Comparison of ENCODE assay signal across 22 cellular contexts in the genomic region with DNA sequence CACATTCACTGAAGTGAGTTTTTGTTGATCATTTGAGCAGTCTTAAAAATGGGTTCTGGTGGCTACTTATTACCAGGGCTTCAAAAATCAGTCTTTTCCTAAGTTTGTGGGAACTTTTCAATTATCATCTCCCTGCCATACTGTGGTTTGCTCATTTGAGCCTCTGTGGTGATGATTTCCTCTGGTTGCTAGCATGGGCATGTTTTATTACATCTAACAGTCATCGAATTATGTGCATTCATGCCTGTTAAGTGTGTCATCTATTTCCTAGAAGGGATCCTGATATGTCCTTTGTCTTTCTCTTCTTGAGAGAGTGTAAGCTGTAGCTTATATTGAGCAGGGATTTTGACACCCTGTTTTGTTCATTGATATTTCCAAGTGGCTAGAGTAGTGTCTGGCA.
A peak's percentile ranks its signal among the peaks of the same experiment; 100 is the strongest.
DNase-seq lines count a peak whose midpoint lies in the region; ATAC-seq and TF ChIP-seq lines count a peak whose summit lies in the region.
"Had no signal": no experiment of that assay in that cellular context is flagged by ENCODE, and none has a peak within 500 bp of the region (broad histone marks: within the 10 kb centered on the region; RNA-seq: fewer than 3 reads in every experiment).

No MANE protein-coding gene starts in this region.

- DNase-seq in DMS153 treated with DMSO at 0.1 percent for 48 hours (lab: John Stamatoyannopoulos, UW; ENCODE audit: unreplicated experiment) (peak; percentile 13), HT1080 (ENCODE audit: low read depth) (peak; percentile 53), epithelial cell of esophagus (ENCODE audit: low read depth) (peak; percentile 92), myocyte (ENCODE audit: low read depth) (peak; percentile 3), vagina (ENCODE audit: extremely low spot score in 2 of 2) (no peak), iPS-NIHi11 (ENCODE audit: low spot score) (no peak)
- no peak for DNase-seq in stimulated activated CD4-positive, alpha-beta T cell treated with anti-CD3 and anti-CD28 coated beads, Interleukin-15, amount 100 ng/mL, for 24 hours
- DNase-seq: activated CD4-positive, alpha-beta memory T cell treated with anti-CD3 and anti-CD28 coated beads for 36 hours; activated CD8-positive, alpha-beta memory T cell treated with anti-CD3 and anti-CD28 coated beads, Interleukin-2, amount 50 U/mL, for 4 hours; BE2C; effector memory CD8-positive, alpha-beta T cell; esophagus squamous epithelium; islet precursor cell; lower lobe of right lung; NCI-H1105; NCI-H1930; NCI-H526 treated with DMSO at 0.1 percent for 48 hours; Peyer's patch; retina had no signal

- ATAC-seq in GM21619 (IDR thresholded peaks at IDR 0.05; ENCODE audit: unreplicated experiment), result no peak
- ATAC-seq: effector memory CD8-positive, alpha-beta T cell; lower lobe of right lung had no signal

- H3K4me1 ChIP-seq in vagina, result no peaks in the 10 kb centered on the region
- H3K4me1 ChIP-seq: BE2C, esophagus squamous epithelium, Peyer's patch, tibial nerve had no signal

- TF ChIP-seq POLR2A in vagina (IDR thresholded peaks at IDR 0.05), result no peak

- H3K9me3 ChIP-seq in vagina, result no peaks in the 10 kb centered on the region
- H3K9me3 ChIP-seq: BE2C, esophagus squamous epithelium, lower lobe of right lung, Peyer's patch, tibial nerve had no signal

- H3K27ac ChIP-seq in vagina, result no peak overlapping the region
- H3K27ac ChIP-seq: coronary artery, esophagus squamous epithelium, lower lobe of right lung, Peyer's patch, tibial nerve had no signal

- no peak overlapping the region for H3K4me3 ChIP-seq in epithelial cell of esophagus (ENCODE audit: low read length)
- H3K4me3 ChIP-seq in vagina, result no peak overlapping the region
- H3K4me3 ChIP-seq: coronary artery, esophagus squamous epithelium, lower lobe of right lung, Peyer's patch, tibial nerve had no signal

- no peak for TF ChIP-seq CTCF in epithelial cell of esophagus (IDR thresholded peaks at IDR 0.05; ENCODE audit: insufficient read depth, low read depth, low read length, missing control alignments)
- TF ChIP-seq CTCF in vagina (IDR thresholded peaks at IDR 0.05), result no peak

- H3K36me3 ChIP-seq in vagina, result no peaks in the 10 kb centered on the region
- H3K36me3 ChIP-seq: BE2C, esophagus squamous epithelium, lower lobe of right lung, Peyer's patch, tibial nerve had no signal

- intact Hi-C loops in vagina (cut with DNase I), result no loop called here

- H3K27me3 ChIP-seq in vagina, result no peaks in the 10 kb centered on the region
- H3K27me3 ChIP-seq: BE2C, esophagus squamous epithelium, Peyer's patch, tibial nerve had no signal

Comparison
In these comparisons a context has a peak if more than half of its experiments do, and no peak if none do; other contexts are left out.
1. DNase-seq: peak in DMS153 treated with DMSO at 0.1 percent for 48 hours (single experiment), HT1080 (single experiment), epithelial cell of esophagus (single experiment) and myocyte (single experiment); none in vagina (0 of 2), iPS-NIHi11 (single experiment) and stimulated activated CD4-positive, alpha-beta T cell treated with anti-CD3 and anti-CD28 coated beads, Interleukin-15, amount 100 ng/mL, for 24 hours (single experiment).